ENCODE assay signal across 1 cellular context in the genomic region with DNA sequence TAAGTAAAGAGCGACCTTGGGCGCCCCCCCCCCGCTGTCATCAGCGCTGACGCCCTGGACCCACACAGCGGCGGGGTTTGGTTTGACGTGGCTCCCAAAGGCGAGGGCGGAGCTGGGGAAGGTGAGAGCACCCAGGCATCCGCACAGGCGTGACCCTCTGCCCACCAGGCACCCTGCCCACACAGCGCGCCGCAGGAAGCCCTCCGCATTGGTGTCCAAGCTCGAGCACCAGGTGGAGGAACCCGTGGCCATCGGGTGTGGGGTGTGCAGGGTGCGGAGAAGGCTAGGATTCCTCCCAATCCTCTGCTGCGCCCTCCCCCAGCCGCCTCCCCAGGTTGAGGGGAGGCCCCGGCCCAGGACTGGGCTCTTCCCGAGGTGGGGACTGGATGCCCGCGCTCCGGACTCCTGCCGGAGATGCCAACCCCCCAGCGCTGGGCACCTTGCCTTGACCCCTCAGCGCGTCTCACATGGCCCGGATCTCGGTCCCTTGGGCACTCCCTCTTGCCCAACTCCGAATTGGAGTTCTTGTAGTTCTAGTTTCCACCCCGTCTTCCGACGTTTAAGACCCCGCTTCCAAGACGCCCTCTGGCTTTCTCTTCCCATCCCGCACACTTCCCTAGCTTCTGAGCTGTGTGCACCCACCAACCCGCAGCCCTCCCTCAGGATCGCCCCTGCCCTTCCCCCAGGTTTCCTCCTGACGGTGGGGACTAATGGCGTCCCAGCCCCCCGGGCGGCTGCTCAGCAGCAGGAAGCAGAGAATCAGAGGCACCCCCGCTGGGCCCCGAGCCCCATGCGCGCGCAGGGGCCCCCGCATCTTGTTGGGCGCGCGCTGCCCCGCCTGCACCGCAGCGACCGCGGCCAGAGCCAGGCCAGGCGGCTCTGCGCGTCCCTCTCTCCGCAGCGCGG.
TF ChIP-seq lines count a peak whose summit lies in the region.

No MANE protein-coding gene starts in this region.

TF ChIP-seq in GM23338, 12 proteins besides CTCF, POLR2A, EP300 and RAD21 (continued from another document):
- TF ChIP-seq, protein P1, sequence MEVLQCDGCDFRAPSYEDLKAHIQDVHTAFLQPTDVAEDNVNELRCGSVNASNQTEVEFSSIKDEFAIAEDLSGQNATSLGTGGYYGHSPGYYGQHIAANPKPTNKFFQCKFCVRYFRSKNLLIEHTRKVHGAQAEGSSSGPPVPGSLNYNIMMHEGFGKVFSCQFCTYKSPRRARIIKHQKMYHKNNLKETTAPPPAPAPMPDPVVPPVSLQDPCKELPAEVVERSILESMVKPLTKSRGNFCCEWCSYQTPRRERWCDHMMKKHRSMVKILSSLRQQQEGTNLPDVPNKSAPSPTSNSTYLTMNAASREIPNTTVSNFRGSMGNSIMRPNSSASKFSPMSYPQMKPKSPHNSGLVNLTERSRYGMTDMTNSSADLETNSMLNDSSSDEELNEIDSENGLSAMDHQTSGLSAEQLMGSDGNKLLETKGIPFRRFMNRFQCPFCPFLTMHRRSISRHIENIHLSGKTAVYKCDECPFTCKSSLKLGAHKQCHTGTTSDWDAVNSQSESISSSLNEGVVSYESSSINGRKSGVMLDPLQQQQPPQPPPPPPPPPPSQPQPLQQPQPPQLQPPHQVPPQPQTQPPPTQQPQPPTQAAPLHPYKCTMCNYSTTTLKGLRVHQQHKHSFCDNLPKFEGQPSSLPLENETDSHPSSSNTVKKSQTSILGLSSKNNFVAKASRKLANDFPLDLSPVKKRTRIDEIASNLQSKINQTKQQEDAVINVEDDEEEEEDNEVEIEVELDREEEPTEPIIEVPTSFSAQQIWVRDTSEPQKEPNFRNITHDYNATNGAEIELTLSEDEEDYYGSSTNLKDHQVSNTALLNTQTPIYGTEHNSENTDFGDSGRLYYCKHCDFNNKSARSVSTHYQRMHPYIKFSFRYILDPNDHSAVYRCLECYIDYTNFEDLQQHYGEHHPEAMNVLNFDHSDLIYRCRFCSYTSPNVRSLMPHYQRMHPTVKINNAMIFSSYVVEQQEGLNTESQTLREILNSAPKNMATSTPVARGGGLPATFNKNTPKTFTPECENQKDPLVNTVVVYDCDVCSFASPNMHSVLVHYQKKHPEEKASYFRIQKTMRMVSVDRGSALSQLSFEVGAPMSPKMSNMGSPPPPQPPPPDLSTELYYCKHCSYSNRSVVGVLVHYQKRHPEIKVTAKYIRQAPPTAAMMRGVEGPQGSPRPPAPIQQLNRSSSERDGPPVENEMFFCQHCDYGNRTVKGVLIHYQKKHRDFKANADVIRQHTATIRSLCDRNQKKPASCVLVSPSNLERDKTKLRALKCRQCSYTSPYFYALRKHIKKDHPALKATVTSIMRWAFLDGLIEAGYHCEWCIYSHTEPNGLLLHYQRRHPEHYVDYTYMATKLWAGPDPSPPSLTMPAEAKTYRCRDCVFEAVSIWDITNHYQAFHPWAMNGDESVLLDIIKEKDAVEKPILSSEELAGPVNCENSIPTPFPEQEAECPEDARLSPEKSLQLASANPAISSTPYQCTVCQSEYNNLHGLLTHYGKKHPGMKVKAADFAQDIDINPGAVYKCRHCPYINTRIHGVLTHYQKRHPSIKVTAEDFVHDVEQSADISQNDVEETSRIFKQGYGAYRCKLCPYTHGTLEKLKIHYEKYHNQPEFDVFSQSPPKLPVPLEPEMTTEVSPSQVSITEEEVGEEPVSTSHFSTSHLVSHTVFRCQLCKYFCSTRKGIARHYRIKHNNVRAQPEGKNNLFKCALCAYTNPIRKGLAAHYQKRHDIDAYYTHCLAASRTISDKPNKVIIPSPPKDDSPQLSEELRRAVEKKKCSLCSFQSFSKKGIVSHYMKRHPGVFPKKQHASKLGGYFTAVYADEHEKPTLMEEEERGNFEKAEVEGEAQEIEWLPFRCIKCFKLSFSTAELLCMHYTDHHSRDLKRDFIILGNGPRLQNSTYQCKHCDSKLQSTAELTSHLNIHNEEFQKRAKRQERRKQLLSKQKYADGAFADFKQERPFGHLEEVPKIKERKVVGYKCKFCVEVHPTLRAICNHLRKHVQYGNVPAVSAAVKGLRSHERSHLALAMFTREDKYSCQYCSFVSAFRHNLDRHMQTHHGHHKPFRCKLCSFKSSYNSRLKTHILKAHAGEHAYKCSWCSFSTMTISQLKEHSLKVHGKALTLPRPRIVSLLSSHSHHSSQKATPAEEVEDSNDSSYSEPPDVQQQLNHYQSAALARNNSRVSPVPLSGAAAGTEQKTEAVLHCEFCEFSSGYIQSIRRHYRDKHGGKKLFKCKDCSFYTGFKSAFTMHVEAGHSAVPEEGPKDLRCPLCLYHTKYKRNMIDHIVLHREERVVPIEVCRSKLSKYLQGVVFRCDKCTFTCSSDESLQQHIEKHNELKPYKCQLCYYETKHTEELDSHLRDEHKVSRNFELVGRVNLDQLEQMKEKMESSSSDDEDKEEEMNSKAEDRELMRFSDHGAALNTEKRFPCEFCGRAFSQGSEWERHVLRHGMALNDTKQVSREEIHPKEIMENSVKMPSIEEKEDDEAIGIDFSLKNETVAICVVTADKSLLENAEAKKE (CRISPR knock-in tag; IDR thresholded peaks at IDR 0.05) = no peak
- no peak for TF ChIP-seq ZNF331 (CRISPR knock-in tag; IDR thresholded peaks at IDR 0.05; ENCODE audit: low read depth)
- TF ChIP-seq STAT1 (IDR thresholded peaks at IDR 0.05; ENCODE audit: unreplicated experiment) = no peak
- peak; percentile 59 for TF ChIP-seq EZH2 (IDR thresholded peaks at IDR 0.05; ENCODE audit: low read depth, unreplicated experiment)
- peak; percentile 27 for TF ChIP-seq EZH2phosphoT487 (IDR thresholded peaks at IDR 0.05; ENCODE audit: unreplicated experiment)
- TF ChIP-seq CREB1 (CRISPR knock-in tag; IDR thresholded peaks at IDR 0.05; ENCODE audit: low read depth) = no peak
- TF ChIP-seq NANOG (IDR thresholded peaks at IDR 0.05; ENCODE audit: borderline replicate concordance) = no peak
- TF ChIP-seq JUNB (IDR thresholded peaks at IDR 0.05; ENCODE audit: unreplicated experiment) = no peak
- TF ChIP-seq, protein P2, sequence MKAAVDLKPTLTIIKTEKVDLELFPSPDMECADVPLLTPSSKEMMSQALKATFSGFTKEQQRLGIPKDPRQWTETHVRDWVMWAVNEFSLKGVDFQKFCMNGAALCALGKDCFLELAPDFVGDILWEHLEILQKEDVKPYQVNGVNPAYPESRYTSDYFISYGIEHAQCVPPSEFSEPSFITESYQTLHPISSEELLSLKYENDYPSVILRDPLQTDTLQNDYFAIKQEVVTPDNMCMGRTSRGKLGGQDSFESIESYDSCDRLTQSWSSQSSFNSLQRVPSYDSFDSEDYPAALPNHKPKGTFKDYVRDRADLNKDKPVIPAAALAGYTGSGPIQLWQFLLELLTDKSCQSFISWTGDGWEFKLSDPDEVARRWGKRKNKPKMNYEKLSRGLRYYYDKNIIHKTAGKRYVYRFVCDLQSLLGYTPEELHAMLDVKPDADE (IDR thresholded peaks at IDR 0.05) = no peak
